In the genomic region with DNA sequence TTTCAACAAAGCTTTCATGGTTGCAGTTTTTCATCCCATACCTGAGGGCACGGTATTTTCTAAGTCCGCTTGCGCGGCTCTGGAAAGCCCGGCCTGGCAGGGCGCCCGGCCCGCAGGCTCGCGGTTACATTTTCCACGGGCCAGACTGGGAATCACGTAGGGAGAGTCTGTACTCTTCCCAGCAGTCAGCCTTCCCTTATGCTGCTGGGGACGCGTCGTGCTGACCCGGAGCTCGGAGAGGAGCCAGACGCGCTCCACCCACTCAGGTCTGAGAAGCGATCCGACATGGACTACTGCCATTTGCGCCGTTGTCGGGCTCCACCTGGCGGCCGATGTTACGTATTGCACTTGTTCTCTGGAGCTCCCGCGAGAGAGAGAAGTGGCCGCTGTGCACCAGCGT, we compare ENCODE assay signal across 8 cellular contexts.
A peak's percentile ranks its signal among the peaks of the same experiment; 100 is the strongest.
DNase-seq lines count a peak whose midpoint lies in the region; ATAC-seq and TF ChIP-seq lines count a peak whose summit lies in the region.
"Not testable (repeated sequence)": the region's sequence is repeated elsewhere in the genome, so short reads cannot be mapped to it uniquely, and the experiment has no call there.

No MANE protein-coding gene starts in this region.

- TF ChIP-seq CTCF in SK-N-SH (IDR thresholded peaks at IDR 0.05); astrocyte of the spinal cord (IDR thresholded peaks at IDR 0.05; ENCODE audit: low read depth, low read length); osteoblast (IDR thresholded peaks at IDR 0.05; ENCODE audit: extremely low read depth, low read depth, low read length): not testable (repeated sequence)
- TF ChIP-seq CTCF in heart right ventricle (IDR thresholded peaks at IDR 0.05) (peak in 1 of 9 donors; percentile 9), type B pancreatic cell (conservative IDR thresholded peaks at IDR 0.05) (peak; percentile 34)

- not testable (repeated sequence) for H2AFZ ChIP-seq in SK-N-SH (ENCODE audit: low read depth); osteoblast (ENCODE audit: low read length)

- ATAC-seq in GM18502 (IDR thresholded peaks at IDR 0.05; ENCODE audit: poor library complexity, unreplicated experiment): peak; percentile 100
- peak; percentile 99 for ATAC-seq in GM21528 (IDR thresholded peaks at IDR 0.05; ENCODE audit: low FRiP score, unreplicated experiment)
- ATAC-seq in HG03066 (IDR thresholded peaks at IDR 0.05; ENCODE audit: low read depth, unreplicated experiment): peak; percentile 100
- ATAC-seq in heart right ventricle: peak; percentile 100

- H3K4me3 Mint-ChIP-seq in type B pancreatic cell: not testable (repeated sequence)

- H3K9ac ChIP-seq in SK-N-SH: not testable (repeated sequence)

- H3K9me3 ChIP-seq in SK-N-SH; heart right ventricle; osteoblast (ENCODE audit: low read depth, low read length): not testable (repeated sequence)

- TF ChIP-seq RAD21 in SK-N-SH (IDR thresholded peaks at IDR 0.05; ENCODE audit: low read length): not testable (repeated sequence)

- H3K4me2 ChIP-seq in SK-N-SH (peak overlapping the region; percentile 73; the same call in 1 of the 2 replicates), osteoblast (ENCODE audit: insufficient read depth, low read length) (peak overlapping the region; percentile 72)

- not testable (repeated sequence) for H3K79me2 ChIP-seq in SK-N-SH (ENCODE audit: insufficient read depth); osteoblast (ENCODE audit: insufficient read depth, low read length)

- CTCF ChIA-PET in SK-N-SH (lab: Yijun Ruan, JAX): not testable (repeated sequence)

- not testable (repeated sequence) for H4K20me1 ChIP-seq in SK-N-SH (ENCODE audit: insufficient read depth); osteoblast (ENCODE audit: insufficient read depth, low read length)

- not testable (repeated sequence) for H3K9me2 ChIP-seq in SK-N-SH

- in situ Hi-C loops in astrocyte of the spinal cord (cut with HindIII; ENCODE audit: low sequenced_read_pairs): not testable (repeated sequence)

- not testable (repeated sequence) for H3K9me3 Mint-ChIP-seq in type B pancreatic cell

- H3K27ac Mint-ChIP-seq in type B pancreatic cell: not testable (repeated sequence)

- intact Hi-C loops in heart right ventricle (cut with DNase I): not testable (repeated sequence)

- not testable (repeated sequence) for DNase-seq in SK-N-SH; astrocyte of the spinal cord (ENCODE audit: low read depth, low spot score); osteoblast (ENCODE audit: insufficient read length, low spot score, missing footprints); type B pancreatic cell (ENCODE audit: extremely low spot score, unreplicated experiment)
- peak; percentile 55 for DNase-seq in heart right ventricle

- peak overlapping the region in 1 of 2 experiments; percentile 34; a peak in 2 of 4 replicates for H3K4me3 ChIP-seq in SK-N-SH (ENCODE audit: low read depth in 2 of 2, low read length in 1 of 2)
- H3K4me3 ChIP-seq in astrocyte of the spinal cord (ENCODE audit: low read depth, low read length): peak overlapping the region; percentile 30
- peak overlapping the region in 7 of 10 donors; percentile 23 to 48 (median 44) for H3K4me3 ChIP-seq in heart right ventricle
- not testable (repeated sequence) for H3K4me3 ChIP-seq in osteoblast (ENCODE audit: insufficient read depth, low read length)

- not testable (repeated sequence) for H3F3A ChIP-seq in SK-N-SH (replicated peaks; ENCODE audit: insufficient read depth)

- H3K4me1 ChIP-seq in SK-N-SH (ENCODE audit: control insufficient read depth in 1 of 2, insufficient read depth in 2 of 2, low read depth in 1 of 2, low read length in 1 of 2); heart right ventricle; osteoblast (ENCODE audit: insufficient read depth, low read length): not testable (repeated sequence)

- H3K36me3 Mint-ChIP-seq in type B pancreatic cell: not testable (repeated sequence)

- WGBS in SK-N-SH (ENCODE audit: low lambda C conversion rate): 3% methylated on average over 17 of the region's 31 CpGs
- WGBS in heart right ventricle, 2 donors: 5 to 9% methylated on average over 15 to 16 of the region's 31 CpGs

- H3K27ac ChIP-seq in SK-N-SH (ENCODE audit: low read depth in 2 of 2, low read length in 1 of 2); heart right ventricle; osteoblast (ENCODE audit: low read depth, low read length): not testable (repeated sequence)

- not testable (repeated sequence) for TF ChIP-seq EP300 in SK-N-SH (IDR thresholded peaks at IDR 0.05; ENCODE audit: borderline replicate concordance in 1 of 2, low read depth in 1 of 2, low read length in 1 of 2)

- not testable (repeated sequence) for H3K27me3 ChIP-seq in SK-N-SH (ENCODE audit: insufficient read depth); heart right ventricle; osteoblast (ENCODE audit: insufficient read depth, low read length)

- POLR2A ChIA-PET in SK-N-SH (lab: Yijun Ruan, JAX): not testable (repeated sequence)

- not testable (repeated sequence) for H3K4me1 Mint-ChIP-seq in type B pancreatic cell (ENCODE audit: unreplicated experiment)

- not testable (repeated sequence) for H3K27me3 Mint-ChIP-seq in type B pancreatic cell

- not testable (repeated sequence) for H3K36me3 ChIP-seq in SK-N-SH (replicated peaks in 1 of 2; ENCODE audit: control insufficient read depth in 1 of 2, insufficient read depth in 2 of 2, low read length in 1 of 2); heart right ventricle; osteoblast (ENCODE audit: insufficient read depth, low read length)
